6 cellular contexts compared by ENCODE assay signal in the genomic region with DNA sequence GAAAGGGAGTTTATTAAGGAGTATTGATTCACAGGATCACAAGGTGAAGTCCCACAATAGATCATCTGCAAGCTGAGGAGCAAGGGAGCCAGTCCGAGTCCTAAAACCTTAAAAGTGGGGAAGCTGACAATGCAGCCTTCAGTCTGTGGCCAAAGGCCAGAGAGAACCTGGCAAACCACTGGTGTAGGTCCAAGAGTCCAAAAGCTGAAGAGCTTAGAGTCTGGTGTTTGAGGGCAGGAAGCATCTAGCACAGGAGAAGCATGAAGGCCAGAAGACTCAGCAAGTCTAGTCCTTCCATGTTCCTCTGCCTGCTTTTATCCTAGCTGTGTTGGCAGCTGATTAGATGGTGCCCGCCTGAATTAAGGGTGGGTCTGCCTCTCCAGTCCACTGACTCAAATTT.
"Had no signal": no experiment of that assay in that cellular context is flagged by ENCODE, and none has a peak within 500 bp of the region (broad histone marks: within the 10 kb centered on the region; RNA-seq: fewer than 3 reads in every experiment).

No MANE protein-coding gene starts in this region.

- H3K4me1 Mint-ChIP-seq: IgD-negative memory B cell had no signal

- DNase-seq: IMR-90, KBM-7 had no signal

- H3K27me3 Mint-ChIP-seq: IgD-negative memory B cell had no signal

- H3K4me3 ChIP-seq: K562 had no signal

- H3K27ac Mint-ChIP-seq: IgD-negative memory B cell had no signal

- FAIRE-seq: HTR-8/SVneo, K562 had no signal

- H3K4me3 Mint-ChIP-seq: IgD-negative memory B cell had no signal

- ATAC-seq: K562 had no signal

- H3K27ac ChIP-seq: HL-60 had no signal

- H3K36me3 Mint-ChIP-seq: IgD-negative memory B cell had no signal
